In genomic region chr19:17125052-17125727, GRCh38 we compare ENCODE assay signal across 8 cellular contexts. TPM values are rescaled to one million over a fixed set of nuclear protein-coding genes. Genes with fewer than 3 reads are reported as not detected.
A peak's percentile ranks its signal among the peaks of the same experiment; 100 is the strongest.
DNase-seq lines count a peak whose midpoint lies in the region; ATAC-seq and TF ChIP-seq lines count a peak whose summit lies in the region.

No MANE protein-coding gene starts in this region.

- H3K4me2 ChIP-seq in BLaER1 = peak overlapping the region; percentile 91

- peak overlapping the region; percentile 75 for H3K9ac ChIP-seq in BLaER1

- H3K27ac ChIP-seq in BLaER1 = peak overlapping the region; percentile 94

- H3K27ac Mint-ChIP-seq in activated CD4-positive, alpha-beta T cell treated with anti-CD3 and anti-CD28 coated beads, Interleukin-2, amount 10 ng/mL, durations not matched to agents 24 days and 14 days = peak overlapping the region; percentile 99
- H3K27ac Mint-ChIP-seq in stimulated activated naive CD8-positive, alpha-beta T cell treated with anti-CD3 and anti-CD28 coated beads, Interleukin-15, Interleukin-2, amounts not matched to agents 100 ng/mL and 50 ng/mL, for 24 hours = peak overlapping the region; percentile 99

- H3K9me3 Mint-ChIP-seq in activated CD4-positive, alpha-beta T cell treated with anti-CD3 and anti-CD28 coated beads, Interleukin-2, amount 10 ng/mL, durations not matched to agents 24 days and 14 days = no peaks in the 10 kb centered on the region
- no peaks in the 10 kb centered on the region for H3K9me3 Mint-ChIP-seq in stimulated activated naive CD8-positive, alpha-beta T cell treated with anti-CD3 and anti-CD28 coated beads, Interleukin-15, Interleukin-2, amounts not matched to agents 100 ng/mL and 50 ng/mL, for 24 hours

- no peaks in the 10 kb centered on the region for H3K27me3 Mint-ChIP-seq in activated CD4-positive, alpha-beta T cell treated with anti-CD3 and anti-CD28 coated beads, Interleukin-2, amount 10 ng/mL, durations not matched to agents 24 days and 14 days
- no peaks in the 10 kb centered on the region for H3K27me3 Mint-ChIP-seq in stimulated activated naive CD8-positive, alpha-beta T cell treated with anti-CD3 and anti-CD28 coated beads, Interleukin-15, Interleukin-2, amounts not matched to agents 100 ng/mL and 50 ng/mL, for 24 hours

- peak overlapping the region; percentile 55 for H3K4me3 ChIP-seq in BLaER1
- H3K4me3 ChIP-seq in fibroblast of villous mesenchyme (ENCODE audit: low read depth, low read length) = no peak overlapping the region

- ATAC-seq in GM19035 (IDR thresholded peaks at IDR 0.05; ENCODE audit: unreplicated experiment) (peak; percentile 65), HG03108 (IDR thresholded peaks at IDR 0.05; ENCODE audit: unreplicated experiment) (peak; percentile 52)

- intact Hi-C loops in activated CD4-positive, alpha-beta T cell treated with anti-CD3 and anti-CD28 coated beads, Interleukin-2, amount 10 ng/mL, durations not matched to agents 24 days and 14 days (cut with micrococcal nuclease) = loop anchor here (1.0 to 2.0 kb wide), 3 partner anchors 14 to 50 kb away; partner anchors contain the start of genes HAUS8 and MYO9B
- intact Hi-C loops in posterior vena cava (cut with DNase I) = no loop called here

- H3K4me1 Mint-ChIP-seq in activated CD4-positive, alpha-beta T cell treated with anti-CD3 and anti-CD28 coated beads, Interleukin-2, amount 10 ng/mL, durations not matched to agents 24 days and 14 days = peaks cover 43% of the 10 kb centered on the region
- peaks cover 52% of the 10 kb centered on the region for H3K4me1 Mint-ChIP-seq in stimulated activated naive CD8-positive, alpha-beta T cell treated with anti-CD3 and anti-CD28 coated beads, Interleukin-15, Interleukin-2, amounts not matched to agents 100 ng/mL and 50 ng/mL, for 24 hours (ENCODE audit: low read depth)

- peaks cover 14% of the 10 kb centered on the region for H3K9me3 ChIP-seq in BLaER1

- peaks cover 67% of the 10 kb centered on the region for H3K36me3 ChIP-seq in BLaER1

- no peak for DNase-seq in activated CD4-positive, alpha-beta T cell treated with anti-CD3 and anti-CD28 coated beads, Interleukin-2, amount 10 ng/mL, durations not matched to agents 24 days and 14 days
- DNase-seq in fibroblast of villous mesenchyme (ENCODE audit: low read depth) (peak; percentile 40), OCI-M1 (lab: John Stamatoyannopoulos, UW) (no peak), posterior vena cava (ENCODE audit: low spot score) (no peak)

- peaks cover 2% of the 10 kb centered on the region for H4K20me1 ChIP-seq in BLaER1

- H3K4me3 Mint-ChIP-seq in activated CD4-positive, alpha-beta T cell treated with anti-CD3 and anti-CD28 coated beads, Interleukin-2, amount 10 ng/mL, durations not matched to agents 24 days and 14 days = peak overlapping the region; percentile 87
- H3K4me3 Mint-ChIP-seq in stimulated activated naive CD8-positive, alpha-beta T cell treated with anti-CD3 and anti-CD28 coated beads, Interleukin-15, Interleukin-2, amounts not matched to agents 100 ng/mL and 50 ng/mL, for 24 hours = peak overlapping the region; percentile 84

- H3K27me3 ChIP-seq in BLaER1 = no peaks in the 10 kb centered on the region

- TF ChIP-seq CTCF in fibroblast of villous mesenchyme (IDR thresholded peaks at IDR 0.05; ENCODE audit: insufficient read depth, low read depth, low read length) = no peak

- H3K4me1 ChIP-seq in BLaER1 = peaks cover 56% of the 10 kb centered on the region

- peaks cover 19% of the 10 kb centered on the region for H3K36me3 Mint-ChIP-seq in activated CD4-positive, alpha-beta T cell treated with anti-CD3 and anti-CD28 coated beads, Interleukin-2, amount 10 ng/mL, durations not matched to agents 24 days and 14 days (ENCODE audit: low read depth)
- H3K36me3 Mint-ChIP-seq in stimulated activated naive CD8-positive, alpha-beta T cell treated with anti-CD3 and anti-CD28 coated beads, Interleukin-15, Interleukin-2, amounts not matched to agents 100 ng/mL and 50 ng/mL, for 24 hours (ENCODE audit: low read depth) = peaks cover 16% of the 10 kb centered on the region

RNA-seq across cellular contexts. Expression of gene MYO9B, which starts 49.6 kb away (rescaled TPM):
- total RNA-seq in activated CD4-positive, alpha-beta T cell treated with anti-CD3 and anti-CD28 coated beads, Interleukin-2, amount 10 ng/mL, durations not matched to agents 24 days and 14 days = 120 TPM in 2 replicates
- total RNA-seq in fibroblast of villous mesenchyme (99.3 and 118 TPM in 2 replicates), posterior vena cava (100 to 1,000 TPM; 103 to 106 TPM)

RNA-seq across cellular contexts. Expression of gene HAUS8, which starts 49.9 kb away (rescaled TPM):
- 32.5 and 35.0 TPM in 2 replicates for total RNA-seq in activated CD4-positive, alpha-beta T cell treated with anti-CD3 and anti-CD28 coated beads, Interleukin-2, amount 10 ng/mL, durations not matched to agents 24 days and 14 days
- total RNA-seq in fibroblast of villous mesenchyme (3.5 TPM in 2 replicates), posterior vena cava (1 to 10 TPM; 4.2 to 4.8 TPM)
